In the genomic region with DNA sequence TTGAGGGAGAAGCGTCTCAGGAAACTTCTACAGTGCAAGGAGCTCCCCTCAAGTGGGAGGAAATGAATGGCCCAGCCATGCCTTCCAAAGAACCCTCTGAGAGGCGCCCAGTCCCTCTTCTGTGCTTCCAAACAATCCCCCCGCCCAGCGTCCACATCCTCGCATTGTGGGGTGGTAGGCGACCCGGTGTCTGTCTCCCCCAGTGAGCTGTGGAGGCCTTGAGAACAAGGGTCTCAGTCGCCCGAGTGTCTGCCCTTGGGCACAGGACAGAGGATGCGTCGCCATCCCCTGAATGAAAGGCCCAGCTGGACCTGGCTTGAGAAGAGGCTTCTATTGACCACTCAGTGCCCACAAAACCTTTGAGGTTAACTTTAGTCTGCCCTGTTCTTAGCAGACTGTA, we compare ENCODE assay signal across 23 cellular contexts. TPM values are rescaled to one million over a fixed set of nuclear protein-coding genes. Genes with fewer than 3 reads are reported as not detected.
"Had no signal": no experiment of that assay in that cellular context is flagged by ENCODE, and none has a peak within 500 bp of the region (broad histone marks: within the 10 kb centered on the region; RNA-seq: fewer than 3 reads in every experiment).

No MANE protein-coding gene starts in this region.

- DNase-seq: activated CD4-positive, alpha-beta T cell treated with anti-CD3 and anti-CD28 coated beads for 48 hours; activated CD8-positive, alpha-beta memory T cell treated with anti-CD3 and anti-CD28 coated beads, Interleukin-2, amount 50 U/mL, for 48 hours; adrenal gland; esophagus squamous epithelium; hippocampal formation; kidney glomerular epithelial cell; mesendoderm; ovary; stimulated activated CD4-positive, alpha-beta T cell treated with anti-CD3 and anti-CD28 coated beads, Interleukin-2, amount 100 ng/mL, for 48 hours; stimulated activated naive CD4-positive, alpha-beta T cell; substantia nigra; T-helper 2 cell; transverse colon had no signal

- H3K9me3 Mint-ChIP-seq: activated naive CD4-positive, alpha-beta T cell treated with anti-CD3 and anti-CD28 coated beads, Interleukin-2, amount 50 U/mL, for 24 hours; activated T-helper 17 cell treated with anti-CD3 and anti-CD28 coated beads, Interleukin-2, amount 50 U/mL, for 72 hours; neural crest cell; WTC11 had no signal

- H3K27me3 ChIP-seq: adrenal gland, cardiac muscle cell, esophagus squamous epithelium, ovary, transverse colon had no signal

- H3K27ac ChIP-seq: cardiac muscle cell, esophagus squamous epithelium, ovary, transverse colon had no signal

- H3K9me3 ChIP-seq: adrenal gland, esophagus squamous epithelium, ovary, transverse colon had no signal

- ATAC-seq: activated T-helper 17 cell treated with anti-CD3 and anti-CD28 coated beads, Interleukin-2, amount 50 U/mL, for 72 hours; WTC11 had no signal

- H3K36me3 ChIP-seq: adrenal gland, cardiac muscle cell, esophagus squamous epithelium, ovary, transverse colon had no signal

- H3K4me3 ChIP-seq: adrenal gland, cardiac muscle cell, esophagus squamous epithelium, ovary, transverse colon had no signal

- H3K27me3 Mint-ChIP-seq: activated naive CD4-positive, alpha-beta T cell treated with anti-CD3 and anti-CD28 coated beads, Interleukin-2, amount 50 U/mL, for 24 hours; activated T-helper 17 cell treated with anti-CD3 and anti-CD28 coated beads, Interleukin-2, amount 50 U/mL, for 72 hours had no signal

- H3K27ac Mint-ChIP-seq: WTC11 had no signal

- H3K36me3 Mint-ChIP-seq: WTC11 had no signal

- H3K4me3 Mint-ChIP-seq: activated naive CD4-positive, alpha-beta T cell treated with anti-CD3 and anti-CD28 coated beads, Interleukin-2, amount 50 U/mL, for 24 hours; activated T-helper 17 cell treated with anti-CD3 and anti-CD28 coated beads, Interleukin-2, amount 50 U/mL, for 72 hours; neural crest cell; WTC11 had no signal

RNA-seq across cellular contexts. Expression of gene NEU2, which starts 57.4 kb away (rescaled TPM):
- total RNA-seq: activated T-helper 17 cell treated with anti-CD3 and anti-CD28 coated beads, Interleukin-2, amount 50 U/mL, for 72 hours; adrenal gland; cardiac muscle cell; esophagus squamous epithelium; fibroblast of villous mesenchyme; glomerular endothelial cell; liver; neural crest cell; ovary; renal cortical epithelial cell; skeletal muscle tissue; WTC11 had no signal
- polyA plus RNA-seq: adrenal gland, cardiac muscle cell, liver, ovary had no signal
